1 cellular context compared by ENCODE assay signal in the genomic region with DNA sequence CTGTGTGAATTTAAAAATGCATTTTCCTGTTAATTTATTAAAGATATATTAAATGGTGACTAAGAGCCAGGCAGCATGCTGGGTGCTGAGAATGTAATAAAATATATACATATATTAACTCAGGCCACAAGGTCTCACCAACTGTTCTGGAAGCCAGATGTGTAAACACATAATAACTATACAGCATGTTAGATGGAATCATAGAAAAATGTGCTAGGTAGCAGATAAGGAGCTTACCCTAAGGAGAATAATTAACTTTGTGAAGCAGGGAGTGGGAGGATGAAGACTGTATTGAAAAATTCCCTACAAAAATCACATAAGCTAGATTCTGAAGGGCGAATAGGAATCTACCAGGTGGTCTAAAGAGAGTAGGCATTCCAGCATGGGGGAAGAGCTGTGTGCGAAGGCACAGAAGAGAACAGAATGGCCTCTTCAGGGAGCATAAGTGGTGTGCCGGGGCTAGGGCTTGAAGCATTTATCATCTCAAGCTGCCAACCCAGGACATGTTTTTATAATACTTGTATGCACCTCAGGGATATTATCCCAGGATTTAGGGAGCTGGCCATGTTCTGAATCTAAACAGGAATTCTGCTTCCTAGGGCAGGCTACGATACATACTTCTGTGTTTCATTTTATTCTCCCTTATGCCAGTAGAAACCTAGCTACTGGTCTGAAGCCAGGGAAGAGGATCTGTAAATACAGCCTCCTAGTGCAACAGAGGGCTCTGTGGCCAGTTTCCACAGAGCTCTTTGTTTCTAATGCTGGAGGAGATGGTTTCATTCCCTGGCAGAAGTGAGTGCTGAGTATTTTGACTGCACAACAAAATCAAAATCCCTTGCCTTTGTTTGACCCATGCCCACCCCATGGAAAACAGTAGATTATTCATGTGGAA.
TF ChIP-seq lines count a peak whose summit lies in the region.

No MANE protein-coding gene starts in this region.

TF ChIP-seq in IMR-90, 13 proteins besides CTCF, POLR2A, EP300 and RAD21 (continued from another document):
- TF ChIP-seq BHLHE40 (IDR thresholded peaks at IDR 0.05; ENCODE audit: low read depth, low read length), result no peak
- TF ChIP-seq, protein P1, sequence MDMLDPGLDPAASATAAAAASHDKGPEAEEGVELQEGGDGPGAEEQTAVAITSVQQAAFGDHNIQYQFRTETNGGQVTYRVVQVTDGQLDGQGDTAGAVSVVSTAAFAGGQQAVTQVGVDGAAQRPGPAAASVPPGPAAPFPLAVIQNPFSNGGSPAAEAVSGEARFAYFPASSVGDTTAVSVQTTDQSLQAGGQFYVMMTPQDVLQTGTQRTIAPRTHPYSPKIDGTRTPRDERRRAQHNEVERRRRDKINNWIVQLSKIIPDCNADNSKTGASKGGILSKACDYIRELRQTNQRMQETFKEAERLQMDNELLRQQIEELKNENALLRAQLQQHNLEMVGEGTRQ (IDR thresholded peaks at IDR 0.05; ENCODE audit: low read depth, low read length), result no peak
- TF ChIP-seq FOS (IDR thresholded peaks at IDR 0.05; ENCODE audit: low read depth, low read length), result no peak
